Comparison of ENCODE assay signal across 23 cellular contexts in the genomic region with DNA sequence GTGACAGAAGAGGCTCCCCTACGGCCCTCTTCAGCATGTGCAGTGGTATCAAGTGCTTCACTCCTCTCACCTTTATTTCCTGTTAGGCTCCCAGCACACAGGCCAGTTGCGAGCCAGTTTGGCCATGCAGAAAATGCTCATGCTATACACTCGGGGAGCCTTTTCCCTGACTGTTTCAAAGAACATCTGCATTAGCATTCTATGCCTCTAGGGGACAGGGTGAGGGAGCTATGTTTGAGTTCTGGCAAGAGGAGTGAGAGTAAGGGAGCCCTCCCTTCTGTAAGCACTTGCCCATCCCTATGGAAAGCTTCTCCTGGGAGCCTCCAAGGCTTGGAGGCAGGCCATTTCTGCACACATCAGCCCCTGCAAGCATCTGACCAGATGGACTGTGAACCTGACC.
"Had no signal": no experiment of that assay in that cellular context is flagged by ENCODE, and none has a peak within 500 bp of the region (broad histone marks: within the 10 kb centered on the region; RNA-seq: fewer than 3 reads in every experiment).

No MANE protein-coding gene starts in this region.

- H3K4me1 Mint-ChIP-seq: activated CD4-positive, alpha-beta memory T cell treated with anti-CD3 and anti-CD28 coated beads, Interleukin-2, amount 10 ng/mL, durations not matched to agents 7 days and 5 days; activated CD4-positive, alpha-beta T cell treated with anti-CD3 and anti-CD28 coated beads, Interleukin-2, amount 10 ng/mL, durations not matched to agents 24 days and 14 days; activated naive CD8-positive, alpha-beta T cell treated with anti-CD3 and anti-CD28 coated beads, Interleukin-2, amount 10 ng/mL, durations not matched to agents 7 days and 5 days; central memory CD8-positive, alpha-beta T cell; naive B cell had no signal

- H3K9me3 ChIP-seq: breast epithelium, esophagus muscularis mucosa, lower lobe of right lung, psoas muscle, upper lobe of left lung had no signal

- H3K27ac ChIP-seq: breast epithelium, esophagus muscularis mucosa, lower lobe of right lung, psoas muscle, upper lobe of left lung had no signal

- DNase-seq: activated CD4-positive, alpha-beta memory T cell treated with anti-CD3 and anti-CD28 coated beads, Interleukin-2, amount 10 ng/mL, durations not matched to agents 7 days and 5 days; activated CD4-positive, alpha-beta T cell treated with anti-CD3 and anti-CD28 coated beads, Interleukin-2, amount 10 ng/mL, durations not matched to agents 24 days and 14 days; activated effector memory CD4-positive, alpha-beta T cell treated with Interleukin-2 at 50 U/mL for 16 hours; activated naive CD4-positive, alpha-beta T cell treated with anti-CD3 and anti-CD28 coated beads for 36 hours; activated naive CD8-positive, alpha-beta T cell treated with anti-CD3 and anti-CD28 coated beads, Interleukin-2, amount 10 ng/mL, durations not matched to agents 7 days and 5 days; activated T-cell treated with anti-CD3 and anti-CD28 coated beads, Interleukin-2, amount 50 U/mL, for 72 hours; amniotic stem cell; effector memory CD4-positive, alpha-beta T cell; hippocampal formation; islet precursor cell; left colon; lower lobe of right lung; naive B cell; psoas muscle; right cardiac atrium; stimulated activated CD4-positive, alpha-beta T cell treated with anti-CD3 and anti-CD28 coated beads, Interleukin-12 subunit alpha, Interleukin-12 subunit beta, amount 100 ng/mL, for 4 hours; stimulated activated CD4-positive, alpha-beta T cell treated with anti-CD3 and anti-CD28 coated beads, Interleukin-4, amount 100 ng/mL, for 4 hours; stimulated activated naive CD8-positive, alpha-beta T cell treated with anti-CD3 and anti-CD28 coated beads, Interleukin-15, Interleukin-2, amounts not matched to agents 100 U/mL and 50 U/mL, for 24 hours; upper lobe of left lung had no signal

- H3K27ac Mint-ChIP-seq: activated CD4-positive, alpha-beta memory T cell treated with anti-CD3 and anti-CD28 coated beads, Interleukin-2, amount 10 ng/mL, durations not matched to agents 7 days and 5 days; activated CD4-positive, alpha-beta T cell treated with anti-CD3 and anti-CD28 coated beads, Interleukin-2, amount 10 ng/mL, durations not matched to agents 24 days and 14 days; activated naive CD4-positive, alpha-beta T cell treated with anti-CD3 and anti-CD28 coated beads for 36 hours; activated naive CD8-positive, alpha-beta T cell treated with anti-CD3 and anti-CD28 coated beads, Interleukin-2, amount 10 ng/mL, durations not matched to agents 7 days and 5 days; activated T-cell treated with anti-CD3 and anti-CD28 coated beads, Interleukin-2, amount 50 U/mL, for 72 hours; naive B cell had no signal

- ATAC-seq: activated CD4-positive, CD25-positive, alpha-beta regulatory T cell treated with anti-CD3 and anti-CD28 coated beads, Interleukin-2, amount 50 U/mL, for 24 hours; activated T-cell treated with anti-CD3 and anti-CD28 coated beads, Interleukin-2, amount 50 U/mL, for 72 hours; left colon; lower lobe of right lung; psoas muscle; right cardiac atrium; stimulated activated naive CD8-positive, alpha-beta T cell treated with anti-CD3 and anti-CD28 coated beads, Interleukin-15, Interleukin-2, amounts not matched to agents 100 U/mL and 50 U/mL, for 24 hours had no signal

- H3K36me3 Mint-ChIP-seq: activated naive CD8-positive, alpha-beta T cell treated with anti-CD3 and anti-CD28 coated beads, Interleukin-2, amount 10 ng/mL, durations not matched to agents 7 days and 5 days; naive B cell had no signal

- H3K36me3 ChIP-seq: breast epithelium, esophagus muscularis mucosa, lower lobe of right lung, upper lobe of left lung had no signal

- H3K9me3 Mint-ChIP-seq: activated CD4-positive, alpha-beta memory T cell treated with anti-CD3 and anti-CD28 coated beads, Interleukin-2, amount 10 ng/mL, durations not matched to agents 7 days and 5 days; activated CD4-positive, alpha-beta T cell treated with anti-CD3 and anti-CD28 coated beads, Interleukin-2, amount 10 ng/mL, durations not matched to agents 24 days and 14 days; activated naive CD4-positive, alpha-beta T cell treated with anti-CD3 and anti-CD28 coated beads for 36 hours; activated naive CD8-positive, alpha-beta T cell treated with anti-CD3 and anti-CD28 coated beads, Interleukin-2, amount 10 ng/mL, durations not matched to agents 7 days and 5 days; activated T-cell treated with anti-CD3 and anti-CD28 coated beads, Interleukin-2, amount 50 U/mL, for 72 hours; naive B cell had no signal

- H3K27me3 ChIP-seq: breast epithelium, esophagus muscularis mucosa, upper lobe of left lung had no signal

- H3K4me3 ChIP-seq: breast epithelium, esophagus muscularis mucosa, lower lobe of right lung, psoas muscle, upper lobe of left lung had no signal

- H3K4me3 Mint-ChIP-seq: activated CD4-positive, alpha-beta memory T cell treated with anti-CD3 and anti-CD28 coated beads, Interleukin-2, amount 10 ng/mL, durations not matched to agents 7 days and 5 days; activated CD4-positive, alpha-beta T cell treated with anti-CD3 and anti-CD28 coated beads, Interleukin-2, amount 10 ng/mL, durations not matched to agents 24 days and 14 days; activated naive CD4-positive, alpha-beta T cell treated with anti-CD3 and anti-CD28 coated beads for 36 hours; activated naive CD8-positive, alpha-beta T cell treated with anti-CD3 and anti-CD28 coated beads, Interleukin-2, amount 10 ng/mL, durations not matched to agents 7 days and 5 days; activated T-cell treated with anti-CD3 and anti-CD28 coated beads, Interleukin-2, amount 50 U/mL, for 72 hours; central memory CD8-positive, alpha-beta T cell; naive B cell had no signal

- H3K27me3 Mint-ChIP-seq: activated CD4-positive, alpha-beta memory T cell treated with anti-CD3 and anti-CD28 coated beads, Interleukin-2, amount 10 ng/mL, durations not matched to agents 7 days and 5 days; activated CD4-positive, alpha-beta T cell treated with anti-CD3 and anti-CD28 coated beads, Interleukin-2, amount 10 ng/mL, durations not matched to agents 24 days and 14 days; activated naive CD8-positive, alpha-beta T cell treated with anti-CD3 and anti-CD28 coated beads, Interleukin-2, amount 10 ng/mL, durations not matched to agents 7 days and 5 days had no signal

- H3K4me1 ChIP-seq: breast epithelium, esophagus muscularis mucosa, lower lobe of right lung, psoas muscle had no signal
